In the genomic region with DNA sequence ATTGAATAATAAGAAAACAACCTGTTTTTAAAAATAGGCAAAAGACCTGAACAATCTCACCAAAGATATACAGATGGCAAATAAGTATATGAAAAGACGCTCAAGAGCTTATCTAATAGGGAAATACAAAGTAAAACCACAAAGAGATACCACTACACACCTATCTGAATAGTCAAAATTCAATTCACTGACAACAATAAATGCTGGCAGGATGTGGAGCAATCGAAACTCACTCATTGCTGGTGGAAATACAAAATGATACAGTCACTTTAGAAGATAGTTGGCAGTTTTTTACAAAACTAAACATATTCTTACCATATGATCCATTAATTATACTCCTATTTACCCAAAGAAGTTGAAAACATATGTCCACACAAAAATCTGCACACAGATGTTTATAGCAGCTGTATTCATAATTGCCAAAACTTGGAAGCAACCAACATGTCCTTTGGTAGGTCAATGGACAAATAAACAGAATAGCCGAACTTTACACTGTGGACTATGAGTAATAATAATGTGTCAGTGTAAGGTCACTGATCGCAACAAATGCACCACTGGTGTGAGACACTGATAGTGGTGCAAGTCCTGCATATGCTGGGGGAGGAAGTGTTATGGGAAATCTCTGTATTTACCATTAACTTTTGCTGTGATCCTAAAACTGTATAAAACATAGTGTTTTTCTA, we compare ENCODE assay signal across 19 cellular contexts. TPM values are rescaled to one million over a fixed set of nuclear protein-coding genes. Genes with fewer than 3 reads are reported as not detected.
DNase-seq lines count a peak whose midpoint lies in the region; ATAC-seq and TF ChIP-seq lines count a peak whose summit lies in the region.
"Had no signal": no experiment of that assay in that cellular context is flagged by ENCODE, and none has a peak within 500 bp of the region (broad histone marks: within the 10 kb centered on the region; RNA-seq: fewer than 3 reads in every experiment).

No MANE protein-coding gene starts in this region.

- no peak overlapping the region for H3K4me2 ChIP-seq in fibroblast of lung (ENCODE audit: extremely low read depth, insufficient read depth, low read length)
- H3K4me2 ChIP-seq: GM23338 had no signal

- no peaks in the 10 kb centered on the region for H3K9me3 ChIP-seq in fibroblast of lung (ENCODE audit: control insufficient read depth, insufficient read depth, low read depth, low read length)
- H3K9me3 ChIP-seq in liver (ENCODE audit: control insufficient read depth in 4 of 4, low read length in 3 of 4) = peaks cover 0 to 3% (median 1%) of the 10 kb centered on the region in 4 donors

- DNase-seq in activated CD4-positive, alpha-beta memory T cell treated with anti-CD3 and anti-CD28 coated beads, Interleukin-2, amount 10 ng/mL, durations not matched to agents 7 days and 5 days = no peak
- no peak for DNase-seq in activated CD4-positive, alpha-beta memory T cell treated with anti-CD3 and anti-CD28 coated beads for 36 hours
- DNase-seq in fibroblast of lung (ENCODE audit: low read depth in 2 of 2) (peak; percentile 5 to 91), NCI-H69 (lab: John Stamatoyannopoulos, UW) (no peak)
- no peak for DNase-seq in stimulated activated naive B cell treated with anti-CD40 and anti-IgM and Interleukin-4, amounts not matched to agents 10 μg/mL and 1 μg/mL and 100 μg/mL, for 72 hours
- no peak for DNase-seq in stimulated activated CD4-positive, alpha-beta T cell treated with anti-CD3 and anti-CD28 coated beads, Interleukin-1b, Interleukin-23, amount 100 ng/mL, for 48 hours
- DNase-seq: AML-193; DMS79 treated with DMSO at 0.1 percent for 48 hours; NCI-H1105; NCI-H1694; NCI-H748 treated with DMSO at 0.1 percent for 48 hours; NK-92 treated with Interleukin-12 subunit alpha and Interleukin-12 subunit beta, amount 100 ng/mL, for 24 hours had no signal

- H2AFZ ChIP-seq in fibroblast of lung (ENCODE audit: low read length) = no peak overlapping the region
- H2AFZ ChIP-seq: GM23338 had no signal

- CTCF ChIA-PET in activated CD4-positive, alpha-beta memory T cell treated with anti-CD3 and anti-CD28 coated beads, Interleukin-2, amount 10 ng/mL, durations not matched to agents 7 days and 5 days (lab: Charles Lee) = no interaction called here
- CTCF ChIA-PET in activated CD4-positive, alpha-beta memory T cell treated with anti-CD3 and anti-CD28 coated beads for 36 hours (lab: Charles Lee) = no interaction called here

- H3K4me1 ChIP-seq in fibroblast of lung (ENCODE audit: control insufficient read depth, extremely low read depth, insufficient read depth, low read length) (peaks cover 2% of the 10 kb centered on the region), liver (ENCODE audit: control insufficient read depth in 4 of 4, insufficient read depth in 4 of 4, low read length in 3 of 4) (no peaks in the 10 kb centered on the region)

- peaks cover 1% of the 10 kb centered on the region for H4K20me1 ChIP-seq in fibroblast of lung (ENCODE audit: control insufficient read depth, extremely low read depth, insufficient read depth, low read length)

- whole genome bisulfite sequencing in liver = 78% methylated on average over 4 of the region's 4 CpGs

- H3K79me2 ChIP-seq in fibroblast of lung (ENCODE audit: control insufficient read depth, insufficient read depth, low read length) = peaks cover 9% of the 10 kb centered on the region

- H3K27me3 Mint-ChIP-seq in activated CD4-positive, alpha-beta memory T cell treated with anti-CD3 and anti-CD28 coated beads, Interleukin-2, amount 10 ng/mL, durations not matched to agents 7 days and 5 days = no peaks in the 10 kb centered on the region
- no peaks in the 10 kb centered on the region for H3K27me3 Mint-ChIP-seq in activated CD4-positive, alpha-beta memory T cell treated with anti-CD3 and anti-CD28 coated beads for 36 hours
- H3K27me3 Mint-ChIP-seq in activated T-helper 17 cell treated with anti-CD3 and anti-CD28 coated beads, Interleukin-2, amount 50 U/mL, for 72 hours = no peaks in the 10 kb centered on the region
- H3K27me3 Mint-ChIP-seq in stimulated activated naive B cell treated with anti-CD40 and anti-IgM and Interleukin-4, amounts not matched to agents 10 μg/mL and 1 μg/mL and 100 μg/mL, for 72 hours = no peaks in the 10 kb centered on the region
- H3K27me3 Mint-ChIP-seq: IgD-negative memory B cell had no signal

- POLR2A ChIA-PET in activated CD4-positive, alpha-beta memory T cell treated with anti-CD3 and anti-CD28 coated beads, Interleukin-2, amount 10 ng/mL, durations not matched to agents 7 days and 5 days (lab: Charles Lee) = interaction anchor here (1.7 kb wide), 1 partner anchor 21 kb away, joined by 4 read pairs; a partner anchor contains a TSS
- POLR2A ChIA-PET in activated CD4-positive, alpha-beta memory T cell treated with anti-CD3 and anti-CD28 coated beads for 36 hours (lab: Charles Lee) = no interaction called here

- no peak overlapping the region for H3K27ac ChIP-seq in fibroblast of lung (ENCODE audit: insufficient read depth, low read length)
- H3K27ac ChIP-seq in liver (ENCODE audit: low read depth in 1 of 2, low read length in 2 of 2) = no peak overlapping the region
- H3K27ac ChIP-seq: 22Rv1 had no signal

- TF ChIP-seq RAD21 in liver (IDR thresholded peaks at IDR 0.05) = no peak

- TF ChIP-seq CTCF in fibroblast of lung (conservative IDR thresholded peaks at IDR 0.05 in 1 of 2, IDR thresholded peaks at IDR 0.05 in 1 of 2; ENCODE audit: low read depth in 1 of 2, low read length in 2 of 2) = no peak
- no peak for TF ChIP-seq CTCF in liver (IDR thresholded peaks at IDR 0.05; ENCODE audit: low read depth, low read length, missing input control)

- H3K36me3 ChIP-seq in fibroblast of lung (ENCODE audit: control insufficient read depth, insufficient read depth, low read length) (no peaks in the 10 kb centered on the region), liver (ENCODE audit: control insufficient read depth in 4 of 4, insufficient read depth in 3 of 4, low read depth in 1 of 4, low read length in 3 of 4) (peaks cover 3 to 39% (median 29%) of the 10 kb centered on the region in 4 donors)

- H3K4me3 Mint-ChIP-seq in activated CD4-positive, alpha-beta memory T cell treated with anti-CD3 and anti-CD28 coated beads, Interleukin-2, amount 10 ng/mL, durations not matched to agents 7 days and 5 days = no peak overlapping the region
- no peak overlapping the region for H3K4me3 Mint-ChIP-seq in activated CD4-positive, alpha-beta memory T cell treated with anti-CD3 and anti-CD28 coated beads for 36 hours
- H3K4me3 Mint-ChIP-seq in activated T-helper 17 cell treated with anti-CD3 and anti-CD28 coated beads, Interleukin-2, amount 50 U/mL, for 72 hours = no peak overlapping the region
- H3K4me3 Mint-ChIP-seq in stimulated activated naive B cell treated with anti-CD40 and anti-IgM and Interleukin-4, amounts not matched to agents 10 μg/mL and 1 μg/mL and 100 μg/mL, for 72 hours = no peak overlapping the region
- H3K4me3 Mint-ChIP-seq: CD14-positive monocyte, GM23338 had no signal

- H3K9me3 Mint-ChIP-seq in activated CD4-positive, alpha-beta memory T cell treated with anti-CD3 and anti-CD28 coated beads, Interleukin-2, amount 10 ng/mL, durations not matched to agents 7 days and 5 days = peaks cover 5% of the 10 kb centered on the region
- H3K9me3 Mint-ChIP-seq in activated CD4-positive, alpha-beta memory T cell treated with anti-CD3 and anti-CD28 coated beads for 36 hours = peaks cover 9% of the 10 kb centered on the region
- H3K9me3 Mint-ChIP-seq in activated T-helper 17 cell treated with anti-CD3 and anti-CD28 coated beads, Interleukin-2, amount 50 U/mL, for 72 hours = peaks cover 3% of the 10 kb centered on the region
- peaks cover 4 to 9% of the 10 kb centered on the region in 2 donors for H3K9me3 Mint-ChIP-seq in stimulated activated naive B cell treated with anti-CD40 and anti-IgM and Interleukin-4, amounts not matched to agents 10 μg/mL and 1 μg/mL and 100 μg/mL, for 72 hours

- no peak overlapping the region for H3K4me3 ChIP-seq in fibroblast of lung (replicated peaks in 1 of 4; ENCODE audit: control extremely low read depth in 1 of 4, insufficient read depth in 1 of 4, low read depth in 3 of 4, low read length in 4 of 4)
- H3K4me3 ChIP-seq in liver (ENCODE audit: low read depth in 1 of 3, low read length in 3 of 3) = no peak overlapping the region
- H3K4me3 ChIP-seq: GM23338 had no signal

- H3K9ac ChIP-seq in fibroblast of lung (ENCODE audit: insufficient read depth, low read length) (no peak overlapping the region), liver (ENCODE audit: low read depth in 1 of 2, low read length in 2 of 2) (no peak overlapping the region)

- peak overlapping the region; percentile 9 for H3K27ac Mint-ChIP-seq in activated CD4-positive, alpha-beta memory T cell treated with anti-CD3 and anti-CD28 coated beads, Interleukin-2, amount 10 ng/mL, durations not matched to agents 7 days and 5 days
- H3K27ac Mint-ChIP-seq in activated CD4-positive, alpha-beta memory T cell treated with anti-CD3 and anti-CD28 coated beads for 36 hours = no peak overlapping the region
- H3K27ac Mint-ChIP-seq in activated T-helper 17 cell treated with anti-CD3 and anti-CD28 coated beads, Interleukin-2, amount 50 U/mL, for 72 hours = peak overlapping the region; percentile 55
- no peak overlapping the region for H3K27ac Mint-ChIP-seq in stimulated activated naive B cell treated with anti-CD40 and anti-IgM and Interleukin-4, amounts not matched to agents 10 μg/mL and 1 μg/mL and 100 μg/mL, for 72 hours
- H3K27ac Mint-ChIP-seq: CD14-positive monocyte, GM23338, IgD-negative memory B cell had no signal

- no peaks in the 10 kb centered on the region for H3K27me3 ChIP-seq in fibroblast of lung (ENCODE audit: control insufficient read depth, insufficient read depth, low read length)
- H3K27me3 ChIP-seq in liver (ENCODE audit: control insufficient read depth in 4 of 4, insufficient read depth in 4 of 4, low read length in 3 of 4) = no peaks in the 10 kb centered on the region

- no peak for ATAC-seq in activated T-helper 17 cell treated with anti-CD3 and anti-CD28 coated beads, Interleukin-2, amount 50 U/mL, for 72 hours (replicated peaks)
- no peak for ATAC-seq in stimulated activated naive B cell treated with anti-CD40 and anti-IgM and Interleukin-4, amounts not matched to agents 10 μg/mL and 1 μg/mL and 100 μg/mL, for 72 hours (replicated peaks)
- ATAC-seq: GM23338, Right ventricle myocardium inferior had no signal

- H3K36me3 Mint-ChIP-seq in activated CD4-positive, alpha-beta memory T cell treated with anti-CD3 and anti-CD28 coated beads, Interleukin-2, amount 10 ng/mL, durations not matched to agents 7 days and 5 days (ENCODE audit: low read depth) = peaks cover 64% of the 10 kb centered on the region
- H3K36me3 Mint-ChIP-seq in activated CD4-positive, alpha-beta memory T cell treated with anti-CD3 and anti-CD28 coated beads for 36 hours = peaks cover 63% of the 10 kb centered on the region
- peaks cover 84% of the 10 kb centered on the region for H3K36me3 Mint-ChIP-seq in activated T-helper 17 cell treated with anti-CD3 and anti-CD28 coated beads, Interleukin-2, amount 50 U/mL, for 72 hours (ENCODE audit: low read depth)
- peaks cover 45 to 65% of the 10 kb centered on the region in 2 donors for H3K36me3 Mint-ChIP-seq in stimulated activated naive B cell treated with anti-CD40 and anti-IgM and Interleukin-4, amounts not matched to agents 10 μg/mL and 1 μg/mL and 100 μg/mL, for 72 hours

- H3K4me1 Mint-ChIP-seq in activated CD4-positive, alpha-beta memory T cell treated with anti-CD3 and anti-CD28 coated beads, Interleukin-2, amount 10 ng/mL, durations not matched to agents 7 days and 5 days = peaks cover 12% of the 10 kb centered on the region
- peaks cover 16% of the 10 kb centered on the region for H3K4me1 Mint-ChIP-seq in activated CD4-positive, alpha-beta memory T cell treated with anti-CD3 and anti-CD28 coated beads for 36 hours (ENCODE audit: low read depth)
- H3K4me1 Mint-ChIP-seq in activated T-helper 17 cell treated with anti-CD3 and anti-CD28 coated beads, Interleukin-2, amount 50 U/mL, for 72 hours = peaks cover 15% of the 10 kb centered on the region
- peaks cover 3 to 5% of the 10 kb centered on the region in 2 donors for H3K4me1 Mint-ChIP-seq in stimulated activated naive B cell treated with anti-CD40 and anti-IgM and Interleukin-4, amounts not matched to agents 10 μg/mL and 1 μg/mL and 100 μg/mL, for 72 hours
- H3K4me1 Mint-ChIP-seq: GM23338 had no signal

- intact Hi-C loops in activated CD4-positive, alpha-beta memory T cell treated with anti-CD3 and anti-CD28 coated beads for 36 hours (cut with micrococcal nuclease) = no loop called here

RNA-seq across cellular contexts. Expression of a gene that starts 20.8 kb away (rescaled TPM):
- total RNA-seq in activated CD4-positive, alpha-beta memory T cell treated with anti-CD3 and anti-CD28 coated beads, Interleukin-2, amount 10 ng/mL, durations not matched to agents 7 days and 5 days = 10 to 100 TPM; 34.1 to 37.7 TPM
- total RNA-seq in activated CD4-positive, alpha-beta memory T cell treated with anti-CD3 and anti-CD28 coated beads for 36 hours = 10 to 100 TPM; 37.0 to 47.3 TPM
- 10 to 100 TPM; 33.4 to 46.9 TPM for total RNA-seq in activated T-helper 17 cell treated with anti-CD3 and anti-CD28 coated beads, Interleukin-2, amount 50 U/mL, for 72 hours
- total RNA-seq in fibroblast of lung = 19.0 and 21.8 TPM in 2 replicates
- polyA plus RNA-seq in fibroblast of lung = 4.5 and 5.8 TPM in 2 replicates
- polyA plus RNA-seq in fibroblast of lung (2012) = 30.6 and 32.2 TPM in 2 replicates
- polyA minus RNA-seq in fibroblast of lung (ENCODE audit: low replicate concordance) = 15.0 and 15.4 TPM in 2 replicates
- 10 to 100 TPM; 11.1 to 62.1 TPM for total RNA-seq in liver
- polyA plus RNA-seq in liver = 10 to 100 TPM; 10.0 to 46.7 TPM

Comparison
In these comparisons a context has a peak if more than half of its experiments do, and no peak if none do; other contexts are left out.
1. H3K27ac Mint-ChIP-seq: peak in activated CD4-positive, alpha-beta memory T cell treated with anti-CD3 and anti-CD28 coated beads, Interleukin-2, amount 10 ng/mL, durations not matched to agents 7 days and 5 days (single experiment) and activated T-helper 17 cell treated with anti-CD3 and anti-CD28 coated beads, Interleukin-2, amount 50 U/mL, for 72 hours (single experiment); none in activated CD4-positive, alpha-beta memory T cell treated with anti-CD3 and anti-CD28 coated beads for 36 hours (single experiment) and stimulated activated naive B cell treated with anti-CD40 and anti-IgM and Interleukin-4, amounts not matched to agents 10 μg/mL and 1 μg/mL and 100 μg/mL, for 72 hours (single experiment).
2. DNase-seq: peak in fibroblast of lung (2 of 2); none in activated CD4-positive, alpha-beta memory T cell treated with anti-CD3 and anti-CD28 coated beads, Interleukin-2, amount 10 ng/mL, durations not matched to agents 7 days and 5 days (single experiment), activated CD4-positive, alpha-beta memory T cell treated with anti-CD3 and anti-CD28 coated beads for 36 hours (single experiment), stimulated activated naive B cell treated with anti-CD40 and anti-IgM and Interleukin-4, amounts not matched to agents 10 μg/mL and 1 μg/mL and 100 μg/mL, for 72 hours (single experiment), NCI-H69 (single experiment) and stimulated activated CD4-positive, alpha-beta T cell treated with anti-CD3 and anti-CD28 coated beads, Interleukin-1b, Interleukin-23, amount 100 ng/mL, for 48 hours (single experiment).